In the genomic region with DNA sequence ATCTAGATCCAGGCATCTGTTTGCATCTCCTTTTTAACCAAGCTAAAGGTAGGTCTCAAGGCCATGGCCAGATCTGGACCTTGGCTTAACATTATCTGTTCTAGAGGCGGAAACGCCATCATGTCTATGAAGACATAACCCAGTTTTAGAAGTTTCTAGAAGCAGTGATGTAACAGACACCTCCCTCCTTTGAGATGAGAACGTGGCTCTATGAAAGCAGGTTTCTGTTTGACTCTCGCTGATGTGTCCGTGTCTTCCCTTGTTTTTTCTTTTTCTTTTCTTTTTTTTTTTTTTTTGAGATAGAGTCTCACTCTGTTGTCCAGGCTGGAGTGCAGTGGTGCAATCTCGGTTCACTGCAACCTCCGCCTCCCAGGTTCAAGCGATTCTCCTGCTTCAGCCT, we compare ENCODE assay signal across 11 cellular contexts. TPM values are rescaled to one million over a fixed set of nuclear protein-coding genes. Genes with fewer than 3 reads are reported as not detected.
DNase-seq lines count a peak whose midpoint lies in the region; ATAC-seq and TF ChIP-seq lines count a peak whose summit lies in the region.
"Not testable (repeated sequence)": the region's sequence is repeated elsewhere in the genome, so short reads cannot be mapped to it uniquely, and the experiment has no call there.
"Had no signal": no experiment of that assay in that cellular context is flagged by ENCODE, and none has a peak within 500 bp of the region (broad histone marks: within the 10 kb centered on the region; RNA-seq: fewer than 3 reads in every experiment).

No MANE protein-coding gene starts in this region.

- H3K36me3 Mint-ChIP-seq in activated CD4-positive, alpha-beta memory T cell treated with anti-CD3 and anti-CD28 coated beads for 36 hours; natural killer cell: not testable (repeated sequence)
- peaks cover 25% of the 10 kb centered on the region for H3K36me3 Mint-ChIP-seq in activated naive CD4-positive, alpha-beta T cell treated with anti-CD3 and anti-CD28 coated beads, Interleukin-2, amount 50 U/mL, for 24 hours
- H3K36me3 Mint-ChIP-seq in effector memory CD8-positive, alpha-beta T cell (ENCODE audit: insufficient read depth): peaks cover 28% of the 10 kb centered on the region

- peak overlapping the region in 7 of 11 experiments; percentile 2 to 52 (median 30); a peak in 10 of 22 replicates for H3K27ac ChIP-seq in BLaER1 treated with 17β-estradiol and CSF1 and Interleukin-3, amounts not matched to agents 10 nM and 100 nM
- peak overlapping the region; percentile 27 for H3K27ac ChIP-seq in OCI-LY7 (ENCODE audit: low read depth, low read length, poor library complexity, severe bottlenecking)
- H3K27ac ChIP-seq in stomach: peak overlapping the region in 3 of 5 donors; percentile 16 to 51 (median 38)

- H3K4me2 ChIP-seq in BLaER1 treated with 17β-estradiol and CSF1 and Interleukin-3, amounts not matched to agents 10 nM and 100 nM: peak overlapping the region in 10 of 11 experiments; percentile 12 to 71 (median 40); a peak in 20 of 22 replicates
- not testable (repeated sequence) for H3K4me2 ChIP-seq in OCI-LY7 (ENCODE audit: low read length)

- not testable (repeated sequence) for TF ChIP-seq POLR2A in stomach (IDR thresholded peaks at IDR 0.05)

- H3K9me2 ChIP-seq in OCI-LY7 (ENCODE audit: insufficient read depth, low read length): not testable (repeated sequence)

- peaks cover 94 to 99% (median 97%) of the 10 kb centered on the region in 11 experiments for H4K20me1 ChIP-seq in BLaER1 treated with 17β-estradiol and CSF1 and Interleukin-3, amounts not matched to agents 10 nM and 100 nM
- peaks cover 19% of the 10 kb centered on the region; the same call in 1 of the 2 replicates for H4K20me1 ChIP-seq in OCI-LY7 (ENCODE audit: insufficient read depth, low read length)

- not testable (repeated sequence) for H3K9me3 Mint-ChIP-seq in activated CD4-positive, alpha-beta memory T cell treated with anti-CD3 and anti-CD28 coated beads for 36 hours; activated naive CD4-positive, alpha-beta T cell treated with anti-CD3 and anti-CD28 coated beads, Interleukin-2, amount 50 U/mL, for 24 hours; effector memory CD8-positive, alpha-beta T cell; natural killer cell

- peak overlapping the region; percentile 54 for H3K4me3 Mint-ChIP-seq in activated CD4-positive, alpha-beta memory T cell treated with anti-CD3 and anti-CD28 coated beads for 36 hours
- H3K4me3 Mint-ChIP-seq in activated naive CD4-positive, alpha-beta T cell treated with anti-CD3 and anti-CD28 coated beads, Interleukin-2, amount 50 U/mL, for 24 hours: peak overlapping the region; percentile 62
- H3K4me3 Mint-ChIP-seq in effector memory CD8-positive, alpha-beta T cell: peak overlapping the region; percentile 53 to 66
- peak overlapping the region; percentile 70 for H3K4me3 Mint-ChIP-seq in natural killer cell

- intact Hi-C loops in OCI-LY7 (cut with micrococcal nuclease; ENCODE audit: unreplicated experiment); stomach (cut with DNase I; ENCODE audit: low total_unique reads): not testable (repeated sequence)
- intact Hi-C loops in activated CD4-positive, alpha-beta memory T cell treated with anti-CD3 and anti-CD28 coated beads for 36 hours (cut with micrococcal nuclease): loop anchor here (1.0 kb wide), 4 partner anchors 7 to 27 kb away; no protein-coding TSS in a partner anchor
- intact Hi-C loops in natural killer cell (cut with micrococcal nuclease): loop anchor here (2.0 to 10.0 kb wide), 2 partner anchors 14 to 380 kb away; no protein-coding TSS in a partner anchor

- DNase-seq in OCI-LY7 (ENCODE audit: low spot score); activated CD4-positive, alpha-beta memory T cell treated with anti-CD3 and anti-CD28 coated beads for 36 hours; effector memory CD8-positive, alpha-beta T cell; natural killer cell; stomach: not testable (repeated sequence)

- CTCF ChIA-PET in OCI-LY7 (lab: Charles Lee; ENCODE audit: unreplicated experiment): not testable (repeated sequence)
- CTCF ChIA-PET in activated CD4-positive, alpha-beta memory T cell treated with anti-CD3 and anti-CD28 coated beads for 36 hours (lab: Charles Lee): interaction anchor here (1.2 kb wide), 2 partner anchors 14 to 27 kb away, joined by 3 read pairs; no protein-coding TSS in a partner anchor

- H3K9me3 ChIP-seq in BLaER1 treated with 17β-estradiol and CSF1 and Interleukin-3, amounts not matched to agents 10 nM and 100 nM (replicated peaks in 1 of 11); OCI-LY7 (ENCODE audit: low read length); stomach: not testable (repeated sequence)

- peaks cover 56 to 89% (median 86%) of the 10 kb centered on the region in 11 experiments for H3K36me3 ChIP-seq in BLaER1 treated with 17β-estradiol and CSF1 and Interleukin-3, amounts not matched to agents 10 nM and 100 nM
- H3K36me3 ChIP-seq in OCI-LY7 (ENCODE audit: insufficient read depth, low read length): peaks cover 83% of the 10 kb centered on the region
- H3K36me3 ChIP-seq in stomach: not testable (repeated sequence)

- peak overlapping the region; percentile 92 for H3K27ac Mint-ChIP-seq in activated CD4-positive, alpha-beta memory T cell treated with anti-CD3 and anti-CD28 coated beads for 36 hours
- peak overlapping the region; percentile 99 for H3K27ac Mint-ChIP-seq in activated naive CD4-positive, alpha-beta T cell treated with anti-CD3 and anti-CD28 coated beads, Interleukin-2, amount 50 U/mL, for 24 hours
- peak overlapping the region; percentile 97 to 98 for H3K27ac Mint-ChIP-seq in effector memory CD8-positive, alpha-beta T cell
- peak overlapping the region; percentile 84 to 85 for H3K27ac Mint-ChIP-seq in natural killer cell

- not testable (repeated sequence) for H3K27me3 ChIP-seq in BLaER1 treated with 17β-estradiol and CSF1 and Interleukin-3, amounts not matched to agents 10 nM and 100 nM; stomach

- not testable (repeated sequence) for H3K27me3 Mint-ChIP-seq in activated CD4-positive, alpha-beta memory T cell treated with anti-CD3 and anti-CD28 coated beads for 36 hours; activated naive CD4-positive, alpha-beta T cell treated with anti-CD3 and anti-CD28 coated beads, Interleukin-2, amount 50 U/mL, for 24 hours; effector memory CD8-positive, alpha-beta T cell; natural killer cell (ENCODE audit: low read depth in 2 of 2)

- peak; percentile 49 for ATAC-seq in GM18868 (IDR thresholded peaks at IDR 0.05; ENCODE audit: unreplicated experiment)
- ATAC-seq in effector memory CD8-positive, alpha-beta T cell (replicated peaks): peak; percentile 66
- ATAC-seq in natural killer cell: peak in 2 of 3 donors; percentile 44 to 48

- H3K4me3 ChIP-seq in BLaER1 treated with 17β-estradiol and CSF1 and Interleukin-3, amounts not matched to agents 10 nM and 100 nM; OCI-LY7 (ENCODE audit: low read depth, low read length, poor library complexity, severe bottlenecking); stomach: not testable (repeated sequence)

- not testable (repeated sequence) for TF ChIP-seq EP300 in stomach (IDR thresholded peaks at IDR 0.05)

- H2AFZ ChIP-seq in OCI-LY7 (ENCODE audit: low read length): not testable (repeated sequence)

- POLR2A ChIA-PET in OCI-LY7 (lab: Charles Lee): interaction anchor here (0.9 to 1.4 kb wide), 3 partner anchors 18 to 73 kb away, joined by 3 to 8 read pairs (median 3); no protein-coding TSS in a partner anchor
- POLR2A ChIA-PET in activated CD4-positive, alpha-beta memory T cell treated with anti-CD3 and anti-CD28 coated beads for 36 hours (lab: Charles Lee): interaction anchor here (1.0 to 1.6 kb wide), 2 partner anchors 12 to 36 kb away, joined by 3 to 4 read pairs; a partner anchor contains a TSS

- not testable (repeated sequence) for BruUV-seq in OCI-LY7 (replicated peaks; lab: Mats Ljungman, UMichigan)

- H3K9ac ChIP-seq in BLaER1 treated with 17β-estradiol and CSF1 and Interleukin-3, amounts not matched to agents 10 nM and 100 nM: 0 out of 22 replicates have a peak overlapping the region, but pooled peaks of 1 of the 11 experiments have one; percentile 29

- not testable (repeated sequence) for TF ChIP-seq CTCF in OCI-LY7 (conservative IDR thresholded peaks at IDR 0.05; ENCODE audit: low read length); natural killer cell (IDR thresholded peaks at IDR 0.05); stomach (IDR thresholded peaks at IDR 0.05)

- peaks cover 77% of the 10 kb centered on the region for H3K4me1 Mint-ChIP-seq in activated CD4-positive, alpha-beta memory T cell treated with anti-CD3 and anti-CD28 coated beads for 36 hours (ENCODE audit: low read depth)
- peaks cover 82% of the 10 kb centered on the region for H3K4me1 Mint-ChIP-seq in activated naive CD4-positive, alpha-beta T cell treated with anti-CD3 and anti-CD28 coated beads, Interleukin-2, amount 50 U/mL, for 24 hours
- peaks cover 65 to 72% of the 10 kb centered on the region in 2 donors for H3K4me1 Mint-ChIP-seq in effector memory CD8-positive, alpha-beta T cell (ENCODE audit: low read depth in 2 of 2)
- H3K4me1 Mint-ChIP-seq in natural killer cell: peaks cover 72 to 80% of the 10 kb centered on the region in 2 donors

- 79 to 84% (median 81%) methylated on average over 8 of the region's 8 CpGs for WGBS in stomach, 5 donors

- peaks cover 99% of the 10 kb centered on the region for H3K79me2 ChIP-seq in OCI-LY7 (ENCODE audit: insufficient read depth, low read depth, low read length)

- peaks cover 83 to 98% (median 95%) of the 10 kb centered on the region in 10 experiments for H3K4me1 ChIP-seq in BLaER1 treated with 17β-estradiol and CSF1 and Interleukin-3, amounts not matched to agents 10 nM and 100 nM
- peaks cover 69% of the 10 kb centered on the region for H3K4me1 ChIP-seq in OCI-LY7 (ENCODE audit: insufficient read depth, low read length, poor library complexity, severe bottlenecking)
- H3K4me1 ChIP-seq in stomach: not testable (repeated sequence)

RNA-seq across cellular contexts. Expression of a gene that starts 36.7 kb away (rescaled TPM):
- 58.1 and 65.8 TPM in 2 replicates for total RNA-seq in OCI-LY7 (2014; rRNA removed; shearing (Covaris generic))
- 167 and 196 TPM in 2 replicates for total RNA-seq in OCI-LY7 (2022)
- total RNA-seq in activated CD4-positive, alpha-beta memory T cell treated with anti-CD3 and anti-CD28 coated beads for 36 hours: 10 to 100 TPM; 50.1 to 52.1 TPM
- total RNA-seq in natural killer cell: 100 to 1,000 TPM in 2 of 3 donors, 10 to 100 TPM in 1; 92.5 to 119 (median 100) TPM
- total RNA-seq in stomach: 1 to 10 TPM in 4 of 5 donors, not detected in 1; 1.2 to 4.0 (median 2.3) TPM
- 1 to 10 TPM; 3.1 to 4.7 (median 3.7) TPM for polyA plus RNA-seq in stomach
- total RNA-seq: LHCN-M2, NCI-H460, PC-3 had no signal

Comparison
In these comparisons a context has a peak if more than half of its experiments do, and no peak if none do; other contexts are left out.
1. RNA of a gene that starts 36.7 kb away (total RNA-seq): 58.1 to 196 TPM in OCI-LY7, 92.5 to 119 TPM in natural killer cell and 50.1 to 52.1 TPM in activated CD4-positive, alpha-beta memory T cell treated with anti-CD3 and anti-CD28 coated beads for 36 hours; 1.2 to 4.0 TPM in stomach; every median in the first group is over 10 times any median in the second.
2. Peak in every context shown above with its lines, with median percentiles within 50 percentile points of each other: H3K27ac ChIP-seq, ATAC-seq, H3K27ac Mint-ChIP-seq and H3K4me3 Mint-ChIP-seq.